9 cellular contexts compared by ENCODE assay signal in genomic region chr2:87054375-87054774, GRCh38. TPM values are rescaled to one million over a fixed set of nuclear protein-coding genes. Genes with fewer than 3 reads are reported as not detected.
DNase-seq lines count a peak whose midpoint lies in the region; ATAC-seq, FAIRE-seq and TF ChIP-seq lines count a peak whose summit lies in the region.
"Not testable (repeated sequence)": the region's sequence is repeated elsewhere in the genome, so short reads cannot be mapped to it uniquely, and the experiment has no call there.
"Had no signal": no experiment of that assay in that cellular context is flagged by ENCODE, and none has a peak within 500 bp of the region (broad histone marks: within the 10 kb centered on the region; RNA-seq: fewer than 3 reads in every experiment).

No MANE protein-coding gene starts in this region.

- H3K27ac Mint-ChIP-seq in activated CD4-positive, alpha-beta T cell treated with anti-CD3 and anti-CD28 coated beads for 36 hours = peak overlapping the region; percentile 1
- H3K27ac Mint-ChIP-seq in activated T-cell treated with anti-CD3 and anti-CD28 coated beads, Interleukin-2, amount 50 U/mL, for 24 hours = peak overlapping the region; percentile 87
- H3K27ac Mint-ChIP-seq in activated T-helper 2 cell treated with anti-CD3 and anti-CD28 coated beads, Interferon-gamma antibody, Interleukin-2, Interleukin-4, amounts not matched to agents 10 μg/mL and 5 μg/mL and 100 μg/mL, durations not matched to agents 14 hours and 24 hours and 36 hours = peak overlapping the region; percentile 73
- peak overlapping the region; percentile 86 to 88 for H3K27ac Mint-ChIP-seq in natural killer cell
- not testable (repeated sequence) for H3K27ac Mint-ChIP-seq in stimulated activated naive CD8-positive, alpha-beta T cell treated with anti-CD3 and anti-CD28 coated beads, Interleukin-15, amount 100 ng/mL, for 72 hours

- H3K36me3 ChIP-seq in bronchial epithelial cell (ENCODE audit: control insufficient read depth, insufficient read depth, low read length) = not testable (repeated sequence)

- H3K4me1 Mint-ChIP-seq in activated CD4-positive, alpha-beta T cell treated with anti-CD3 and anti-CD28 coated beads for 36 hours; activated T-cell treated with anti-CD3 and anti-CD28 coated beads, Interleukin-2, amount 50 U/mL, for 24 hours (ENCODE audit: low read depth); activated T-helper 2 cell treated with anti-CD3 and anti-CD28 coated beads, Interferon-gamma antibody, Interleukin-2, Interleukin-4, amounts not matched to agents 10 μg/mL and 5 μg/mL and 100 μg/mL, durations not matched to agents 14 hours and 24 hours and 36 hours (ENCODE audit: low read depth); natural killer cell; stimulated activated naive CD8-positive, alpha-beta T cell treated with anti-CD3 and anti-CD28 coated beads, Interleukin-15, amount 100 ng/mL, for 72 hours: not testable (repeated sequence)

- TF ChIP-seq CTCF in bronchial epithelial cell (IDR thresholded peaks at IDR 0.05; ENCODE audit: insufficient read depth, low read length, severe bottlenecking); natural killer cell (IDR thresholded peaks at IDR 0.05): not testable (repeated sequence)

- TF ChIP-seq POLR2A in H54 (IDR thresholded peaks at IDR 0.05; ENCODE audit: low read depth, low read length) = not testable (repeated sequence)

- not testable (repeated sequence) for DNase-seq in H54 (ENCODE audit: insufficient read length, low spot score); activated CD4-positive, alpha-beta T cell treated with anti-CD3 and anti-CD28 coated beads for 36 hours; activated T-cell treated with anti-CD3 and anti-CD28 coated beads, Interleukin-2, amount 50 U/mL, for 24 hours; activated T-helper 2 cell treated with anti-CD3 and anti-CD28 coated beads, Interferon-gamma antibody, Interleukin-2, Interleukin-4, amounts not matched to agents 10 μg/mL and 5 μg/mL and 100 μg/mL, durations not matched to agents 14 hours and 24 hours and 36 hours (ENCODE audit: low spot score); bronchial epithelial cell (ENCODE audit: low read depth); Right ventricle myocardium inferior (ENCODE audit: missing footprints)
- DNase-seq in natural killer cell = peak; percentile 24
- peak in 1 of 2 donors; percentile 22 for DNase-seq in stimulated activated naive CD8-positive, alpha-beta T cell treated with anti-CD3 and anti-CD28 coated beads, Interleukin-15, amount 100 ng/mL, for 72 hours

- intact Hi-C loops in activated CD4-positive, alpha-beta T cell treated with anti-CD3 and anti-CD28 coated beads for 36 hours (cut with DNase I, micrococcal nuclease); activated T-helper 2 cell treated with anti-CD3 and anti-CD28 coated beads, Interferon-gamma antibody, Interleukin-2, Interleukin-4, amounts not matched to agents 10 μg/mL and 5 μg/mL and 100 μg/mL, durations not matched to agents 14 hours and 24 hours and 36 hours (cut with micrococcal nuclease); Right ventricle myocardium inferior (cut with DNase I); natural killer cell (cut with micrococcal nuclease): not testable (repeated sequence)

- not testable (repeated sequence) for H3K4me3 Mint-ChIP-seq in activated CD4-positive, alpha-beta T cell treated with anti-CD3 and anti-CD28 coated beads for 36 hours; activated T-cell treated with anti-CD3 and anti-CD28 coated beads, Interleukin-2, amount 50 U/mL, for 24 hours; activated T-helper 2 cell treated with anti-CD3 and anti-CD28 coated beads, Interferon-gamma antibody, Interleukin-2, Interleukin-4, amounts not matched to agents 10 μg/mL and 5 μg/mL and 100 μg/mL, durations not matched to agents 14 hours and 24 hours and 36 hours (ENCODE audit: low read depth); stimulated activated naive CD8-positive, alpha-beta T cell treated with anti-CD3 and anti-CD28 coated beads, Interleukin-15, amount 100 ng/mL, for 72 hours
- peak overlapping the region; percentile 78 for H3K4me3 Mint-ChIP-seq in natural killer cell

- not testable (repeated sequence) for H3K9me3 Mint-ChIP-seq in activated CD4-positive, alpha-beta T cell treated with anti-CD3 and anti-CD28 coated beads for 36 hours (ENCODE audit: low read depth); activated T-cell treated with anti-CD3 and anti-CD28 coated beads, Interleukin-2, amount 50 U/mL, for 24 hours; activated T-helper 2 cell treated with anti-CD3 and anti-CD28 coated beads, Interferon-gamma antibody, Interleukin-2, Interleukin-4, amounts not matched to agents 10 μg/mL and 5 μg/mL and 100 μg/mL, durations not matched to agents 14 hours and 24 hours and 36 hours; natural killer cell; stimulated activated naive CD8-positive, alpha-beta T cell treated with anti-CD3 and anti-CD28 coated beads, Interleukin-15, amount 100 ng/mL, for 72 hours

- H3K36me3 Mint-ChIP-seq in activated CD4-positive, alpha-beta T cell treated with anti-CD3 and anti-CD28 coated beads for 36 hours (ENCODE audit: low read depth); natural killer cell: not testable (repeated sequence)
- H3K36me3 Mint-ChIP-seq in activated T-cell treated with anti-CD3 and anti-CD28 coated beads, Interleukin-2, amount 50 U/mL, for 24 hours (ENCODE audit: low read depth) = peaks cover 28% of the 10 kb centered on the region
- H3K36me3 Mint-ChIP-seq in activated T-helper 2 cell treated with anti-CD3 and anti-CD28 coated beads, Interferon-gamma antibody, Interleukin-2, Interleukin-4, amounts not matched to agents 10 μg/mL and 5 μg/mL and 100 μg/mL, durations not matched to agents 14 hours and 24 hours and 36 hours (ENCODE audit: low read depth) = peaks cover 16% of the 10 kb centered on the region

- not testable (repeated sequence) for H3K4me3 ChIP-seq in bronchial epithelial cell (ENCODE audit: low read depth, low read length)

- POLR2A ChIA-PET in activated CD4-positive, alpha-beta T cell treated with anti-CD3 and anti-CD28 coated beads for 36 hours (lab: Charles Lee) = not testable (repeated sequence)

- ATAC-seq in activated CD4-positive, alpha-beta T cell treated with anti-CD3 and anti-CD28 coated beads for 36 hours = peak; percentile 77
- peak; percentile 12 for ATAC-seq in Right ventricle myocardium inferior
- peak; percentile 90 to 97 (median 93) for ATAC-seq in natural killer cell
- ATAC-seq in stimulated activated naive CD8-positive, alpha-beta T cell treated with anti-CD3 and anti-CD28 coated beads, Interleukin-15, amount 100 ng/mL, for 72 hours = peak; percentile 98

- CTCF ChIA-PET in activated CD4-positive, alpha-beta T cell treated with anti-CD3 and anti-CD28 coated beads for 36 hours (lab: Charles Lee) = not testable (repeated sequence)

- not testable (repeated sequence) for H3K27me3 Mint-ChIP-seq in activated CD4-positive, alpha-beta T cell treated with anti-CD3 and anti-CD28 coated beads for 36 hours; activated T-cell treated with anti-CD3 and anti-CD28 coated beads, Interleukin-2, amount 50 U/mL, for 24 hours; activated T-helper 2 cell treated with anti-CD3 and anti-CD28 coated beads, Interferon-gamma antibody, Interleukin-2, Interleukin-4, amounts not matched to agents 10 μg/mL and 5 μg/mL and 100 μg/mL, durations not matched to agents 14 hours and 24 hours and 36 hours (ENCODE audit: low read depth); natural killer cell (ENCODE audit: low read depth in 2 of 2); stimulated activated naive CD8-positive, alpha-beta T cell treated with anti-CD3 and anti-CD28 coated beads, Interleukin-15, amount 100 ng/mL, for 72 hours

- not testable (repeated sequence) for H3K27me3 ChIP-seq in bronchial epithelial cell (ENCODE audit: control insufficient read depth, insufficient read depth, low read length)

- FAIRE-seq in H54 (lab: Jason Lieb, UNC) = peak; percentile 67
- FAIRE-seq in bronchial epithelial cell (lab: Jason Lieb, UNC) = peak; percentile 82

RNA-seq across cellular contexts. Expression of gene PLGLB1, which starts 32.7 kb away (rescaled TPM):
- total RNA-seq in activated CD4-positive, alpha-beta T cell treated with anti-CD3 and anti-CD28 coated beads for 36 hours = 1 to 10 TPM; 1.1 to 1.3 TPM
- total RNA-seq in activated T-helper 2 cell treated with anti-CD3 and anti-CD28 coated beads, Interferon-gamma antibody, Interleukin-2, Interleukin-4, amounts not matched to agents 10 μg/mL and 5 μg/mL and 100 μg/mL, durations not matched to agents 14 hours and 24 hours and 36 hours = 2.1 and 2.2 TPM in 2 replicates
- total RNA-seq in bronchial epithelial cell (0.13 and 0.26 TPM in 2 replicates), Right ventricle myocardium inferior (1.4 TPM), natural killer cell (1 to 10 TPM; 1.2 to 5.6 (median 1.4) TPM)
- total RNA-seq: Calu3 had no signal

Comparison
In these comparisons a context has a peak if more than half of its experiments do, and no peak if none do; other contexts are left out.
1. ATAC-seq: peak in every context shown above with its lines; median percentile 98 in stimulated activated naive CD8-positive, alpha-beta T cell treated with anti-CD3 and anti-CD28 coated beads, Interleukin-15, amount 100 ng/mL, for 72 hours; 93 in natural killer cell; 77 in activated CD4-positive, alpha-beta T cell treated with anti-CD3 and anti-CD28 coated beads for 36 hours; 12 in Right ventricle myocardium inferior.